In genomic region chr16:89422905-89423630, GRCh38 we compare ENCODE assay signal across 8 cellular contexts.
A peak's percentile ranks its signal among the peaks of the same experiment; 100 is the strongest.
DNase-seq lines count a peak whose midpoint lies in the region; ATAC-seq and TF ChIP-seq lines count a peak whose summit lies in the region.

No MANE protein-coding gene starts in this region.

- ATAC-seq in GM19351 (IDR thresholded peaks at IDR 0.05; ENCODE audit: unreplicated experiment) (peak; percentile 68), HG03442 (IDR thresholded peaks at IDR 0.05; ENCODE audit: unreplicated experiment) (peak; percentile 63)

- no peaks in the 10 kb centered on the region for H3K9me3 ChIP-seq in cardiac muscle cell (ENCODE audit: low read depth)
- H3K9me3 ChIP-seq in tibial nerve, result no peaks in the 10 kb centered on the region

- no peaks in the 10 kb centered on the region for H3K27me3 ChIP-seq in ACC112 (ENCODE audit: insufficient read depth, low read length)
- no peaks in the 10 kb centered on the region for H3K27me3 ChIP-seq in cardiac muscle cell
- H3K27me3 ChIP-seq in tibial nerve, result no peaks in the 10 kb centered on the region

- no peak for TF ChIP-seq POLR2A in tibial nerve (IDR thresholded peaks at IDR 0.05)

- peak overlapping the region; percentile 38; the same call in 1 of the 2 replicates for H3K4me3 ChIP-seq in ACC112 (ENCODE audit: low read depth, low read length)
- no peak overlapping the region for H3K4me3 ChIP-seq in cardiac muscle cell
- no peak overlapping the region for H3K4me3 ChIP-seq in tibial nerve

- TF ChIP-seq CTCF in cardiac muscle cell (IDR thresholded peaks at IDR 0.05; ENCODE audit: low read depth, low read length) (no peak), tibial nerve (IDR thresholded peaks at IDR 0.05) (no peak)

- peaks cover 96% of the 10 kb centered on the region for H3K79me2 ChIP-seq in ACC112 (ENCODE audit: control insufficient read depth, insufficient read depth, low read length, unreplicated experiment)

- H3K27ac ChIP-seq in ACC112 (ENCODE audit: low read depth, low read length), result peak overlapping the region; percentile 72
- peak overlapping the region; percentile 82 for H3K27ac ChIP-seq in cardiac muscle cell
- peak overlapping the region in 2 of 4 donors; percentile 31 to 46 for H3K27ac ChIP-seq in tibial nerve

- peaks cover 26% of the 10 kb centered on the region for H3K4me1 ChIP-seq in ACC112 (ENCODE audit: control insufficient read depth, insufficient read depth, low read length, unreplicated experiment)
- peaks cover 14% of the 10 kb centered on the region for H3K4me1 ChIP-seq in cardiac muscle cell (ENCODE audit: low read depth)
- peaks cover 0 to 76% (median 28%) of the 10 kb centered on the region in 4 donors for H3K4me1 ChIP-seq in tibial nerve

- H3K36me3 ChIP-seq in ACC112 (ENCODE audit: insufficient read depth, low read length), result peaks cover 9% of the 10 kb centered on the region; the same call in 1 of the 2 replicates
- no peaks in the 10 kb centered on the region for H3K36me3 ChIP-seq in cardiac muscle cell
- no peaks in the 10 kb centered on the region for H3K36me3 ChIP-seq in tibial nerve

- peak in 2 of 3 experiments; percentile 58 to 68 for DNase-seq in activated CD8-positive, alpha-beta memory T cell treated with anti-CD3 and anti-CD28 coated beads for 48 hours (ENCODE audit: low read depth in 2 of 3, low spot score in 2 of 3)
- peak; percentile 39 to 41 for DNase-seq in cardiac muscle cell (ENCODE audit: low read depth in 1 of 2, low spot score in 1 of 2)
- DNase-seq in stimulated activated CD8-positive, alpha-beta memory T cell treated with anti-CD3 and anti-CD28 coated beads, Interleukin-15, amount 100 ng/mL, for 1 hour (ENCODE audit: low read depth), result peak; percentile 32
- DNase-seq in NCI-H774 (lab: John Stamatoyannopoulos, UW), result no peak
- DNase-seq in tibial nerve (ENCODE audit: low spot score in 2 of 2), result no peak

- WGBS in tibial nerve, 2 donors, result 40% methylated on average over 16 of the region's 16 CpGs

- TF ChIP-seq EP300 in tibial nerve (IDR thresholded peaks at IDR 0.05), result no peak

- H2AFZ ChIP-seq in ACC112 (ENCODE audit: low read length, unreplicated experiment), result no peak overlapping the region

Comparison
In these comparisons a context has a peak if more than half of its experiments do, and no peak if none do; other contexts are left out.
1. DNase-seq: peak in activated CD8-positive, alpha-beta memory T cell treated with anti-CD3 and anti-CD28 coated beads for 48 hours (2 of 3), cardiac muscle cell (2 of 2) and stimulated activated CD8-positive, alpha-beta memory T cell treated with anti-CD3 and anti-CD28 coated beads, Interleukin-15, amount 100 ng/mL, for 1 hour (single experiment); none in NCI-H774 (single experiment) and tibial nerve (0 of 2).